Comparison of ENCODE assay signal across 1 cellular context in the genomic region with DNA sequence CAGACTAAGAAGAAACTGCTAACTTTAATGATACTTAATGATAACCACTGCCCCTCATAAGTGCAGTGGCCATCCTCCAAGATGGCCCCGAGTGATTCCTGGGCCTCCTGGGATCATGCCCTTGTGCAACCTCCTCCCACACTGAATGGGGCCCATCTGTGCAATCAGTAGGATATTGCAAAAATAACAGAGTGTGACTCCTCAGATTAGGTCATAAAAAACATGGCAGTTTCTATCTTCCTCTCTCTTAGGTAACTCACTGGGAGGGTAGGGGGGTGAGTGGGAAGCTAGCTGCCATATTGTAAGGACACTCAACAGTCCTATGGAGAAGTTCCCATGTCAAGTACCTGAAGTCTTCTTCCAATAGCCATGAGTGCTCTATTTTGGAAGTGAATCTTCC.
TF ChIP-seq lines count a peak whose summit lies in the region.

No MANE protein-coding gene starts in this region.

TF ChIP-seq in WTC11, 78 proteins besides CTCF, POLR2A, EP300 and RAD21 (continued from another document):
- TF ChIP-seq ZNF425 (CRISPR knock-in tag; conservative IDR thresholded peaks at IDR 0.05), result no peak
- no peak for TF ChIP-seq ZNF219 (CRISPR knock-in tag; IDR thresholded peaks at IDR 0.05; ENCODE audit: borderline replicate concordance)
- no peak for TF ChIP-seq CREB1 (CRISPR knock-in tag; IDR thresholded peaks at IDR 0.05)
- no peak for TF ChIP-seq HMGXB4 (CRISPR knock-in tag; IDR thresholded peaks at IDR 0.05)
- TF ChIP-seq ATF3 (CRISPR knock-in tag; conservative IDR thresholded peaks at IDR 0.05), result no peak
